Comparison of ENCODE assay signal across 25 cellular contexts in the genomic region with DNA sequence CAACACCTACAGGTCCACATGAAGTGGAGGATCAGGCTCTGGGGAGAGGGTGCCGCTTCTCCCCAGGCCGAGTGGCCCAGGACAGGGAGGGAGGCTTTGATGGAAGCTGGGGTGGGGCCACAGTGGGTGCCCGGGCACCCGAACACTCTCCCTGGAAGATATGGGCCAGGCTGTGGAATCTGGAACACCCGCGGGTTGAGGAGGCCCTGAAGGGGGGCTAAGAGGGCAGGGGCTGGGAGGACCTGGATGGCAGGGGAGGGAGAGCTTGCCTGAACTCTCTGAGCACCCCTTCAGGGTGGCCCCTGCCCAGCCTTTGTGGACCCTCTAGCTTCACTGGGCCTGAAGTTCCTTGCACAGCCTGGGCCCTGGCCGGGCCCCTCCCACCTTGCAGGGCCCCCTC. TPM values are rescaled to one million over a fixed set of nuclear protein-coding genes. Genes with fewer than 3 reads are reported as not detected.
"Had no signal": no experiment of that assay in that cellular context is flagged by ENCODE, and none has a peak within 500 bp of the region (broad histone marks: within the 10 kb centered on the region; RNA-seq: fewer than 3 reads in every experiment).

No MANE protein-coding gene starts in this region.

- H3K4me3 ChIP-seq: SJSA1, SK-N-MC had no signal

- H3K36me3 Mint-ChIP-seq: T-cell had no signal

- H3K36me3 ChIP-seq: SJSA1 had no signal

- H3K27ac ChIP-seq: HL-60, SJSA1, SK-N-MC had no signal

- DNase-seq: KBM-7, NCI-H1092, NCI-H1105 treated with DMSO at 0.1 percent for 48 hours, NCI-H1436, NCI-H187, NCI-H2029, NCI-H2081 treated with DMSO at 0.1 percent for 48 hours, NCI-H2171, NCI-H226, NCI-H446, NCI-H510A, NCI-H524 treated with DMSO at 0.1 percent for 48 hours, NCI-H69, NCI-H774, Right ventricle myocardium superior, RPMI8226, SIG-M5, T-cell had no signal

- FAIRE-seq: HTR-8/SVneo, RCC 7860 had no signal

- H3K4me1 Mint-ChIP-seq: T-cell had no signal

- H3K4me3 Mint-ChIP-seq: T-cell had no signal

- H3K9me3 Mint-ChIP-seq: T-cell had no signal

- H3K27ac Mint-ChIP-seq: T-cell had no signal

RNA-seq across cellular contexts. Expression of a gene that starts 4.5 kb away (rescaled TPM):
- total RNA-seq: LHCN-M2, MCF 10A, Right ventricle myocardium superior, SJSA1, T-cell had no signal
